Comparison of ENCODE assay signal across 1 cellular context in the genomic region with DNA sequence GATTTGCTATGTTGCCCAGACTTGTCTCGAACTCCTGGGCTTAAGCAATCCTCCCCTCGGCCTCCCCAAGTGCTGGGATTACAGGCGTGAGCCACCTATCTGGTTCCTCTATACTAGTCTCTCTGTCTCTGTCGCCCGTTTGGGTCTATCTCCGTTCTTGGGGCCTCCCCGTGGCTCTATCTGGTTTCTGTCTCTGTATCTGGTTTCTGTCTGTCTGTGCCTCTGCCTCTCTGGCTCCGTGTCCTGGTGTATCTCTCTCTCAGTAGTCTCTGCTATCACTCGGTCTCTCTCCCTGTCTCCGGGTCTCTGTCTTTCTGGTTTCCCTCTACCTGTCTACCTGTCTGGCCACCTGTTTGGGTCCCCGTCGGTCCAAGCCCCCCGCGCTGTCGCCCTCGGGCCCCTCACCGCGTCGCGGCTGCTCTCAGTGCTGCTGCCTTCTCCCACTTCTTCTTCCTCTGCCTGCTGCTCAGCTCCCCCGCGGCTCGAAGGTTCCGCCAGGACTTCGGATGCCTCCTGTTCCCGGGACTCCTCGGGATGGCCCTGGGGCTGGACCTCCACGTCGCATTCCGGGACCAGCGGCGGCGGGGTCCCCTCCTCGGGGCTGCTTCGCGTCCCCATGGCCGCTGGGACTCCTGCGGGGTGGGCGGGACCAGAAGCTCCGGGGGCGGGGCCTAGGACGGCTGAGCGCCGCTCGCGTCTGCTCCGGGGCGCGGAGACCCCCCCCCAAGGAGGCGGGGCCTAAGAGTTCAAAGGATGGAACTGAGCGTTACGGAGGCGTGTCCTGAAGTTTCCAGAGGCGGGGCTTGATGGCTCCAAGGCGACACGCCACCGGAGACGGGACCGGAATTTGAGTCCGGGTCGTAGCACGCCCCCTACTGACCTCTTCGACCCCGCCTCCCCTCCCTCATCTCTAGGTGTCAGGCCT.
TF ChIP-seq lines count a peak whose summit lies in the region.

No MANE protein-coding gene starts in this region.

TF ChIP-seq in HepG2, 621 proteins besides CTCF, POLR2A, EP300 and RAD21 (continued from another document and continues in another):
- TF ChIP-seq, protein P1, sequence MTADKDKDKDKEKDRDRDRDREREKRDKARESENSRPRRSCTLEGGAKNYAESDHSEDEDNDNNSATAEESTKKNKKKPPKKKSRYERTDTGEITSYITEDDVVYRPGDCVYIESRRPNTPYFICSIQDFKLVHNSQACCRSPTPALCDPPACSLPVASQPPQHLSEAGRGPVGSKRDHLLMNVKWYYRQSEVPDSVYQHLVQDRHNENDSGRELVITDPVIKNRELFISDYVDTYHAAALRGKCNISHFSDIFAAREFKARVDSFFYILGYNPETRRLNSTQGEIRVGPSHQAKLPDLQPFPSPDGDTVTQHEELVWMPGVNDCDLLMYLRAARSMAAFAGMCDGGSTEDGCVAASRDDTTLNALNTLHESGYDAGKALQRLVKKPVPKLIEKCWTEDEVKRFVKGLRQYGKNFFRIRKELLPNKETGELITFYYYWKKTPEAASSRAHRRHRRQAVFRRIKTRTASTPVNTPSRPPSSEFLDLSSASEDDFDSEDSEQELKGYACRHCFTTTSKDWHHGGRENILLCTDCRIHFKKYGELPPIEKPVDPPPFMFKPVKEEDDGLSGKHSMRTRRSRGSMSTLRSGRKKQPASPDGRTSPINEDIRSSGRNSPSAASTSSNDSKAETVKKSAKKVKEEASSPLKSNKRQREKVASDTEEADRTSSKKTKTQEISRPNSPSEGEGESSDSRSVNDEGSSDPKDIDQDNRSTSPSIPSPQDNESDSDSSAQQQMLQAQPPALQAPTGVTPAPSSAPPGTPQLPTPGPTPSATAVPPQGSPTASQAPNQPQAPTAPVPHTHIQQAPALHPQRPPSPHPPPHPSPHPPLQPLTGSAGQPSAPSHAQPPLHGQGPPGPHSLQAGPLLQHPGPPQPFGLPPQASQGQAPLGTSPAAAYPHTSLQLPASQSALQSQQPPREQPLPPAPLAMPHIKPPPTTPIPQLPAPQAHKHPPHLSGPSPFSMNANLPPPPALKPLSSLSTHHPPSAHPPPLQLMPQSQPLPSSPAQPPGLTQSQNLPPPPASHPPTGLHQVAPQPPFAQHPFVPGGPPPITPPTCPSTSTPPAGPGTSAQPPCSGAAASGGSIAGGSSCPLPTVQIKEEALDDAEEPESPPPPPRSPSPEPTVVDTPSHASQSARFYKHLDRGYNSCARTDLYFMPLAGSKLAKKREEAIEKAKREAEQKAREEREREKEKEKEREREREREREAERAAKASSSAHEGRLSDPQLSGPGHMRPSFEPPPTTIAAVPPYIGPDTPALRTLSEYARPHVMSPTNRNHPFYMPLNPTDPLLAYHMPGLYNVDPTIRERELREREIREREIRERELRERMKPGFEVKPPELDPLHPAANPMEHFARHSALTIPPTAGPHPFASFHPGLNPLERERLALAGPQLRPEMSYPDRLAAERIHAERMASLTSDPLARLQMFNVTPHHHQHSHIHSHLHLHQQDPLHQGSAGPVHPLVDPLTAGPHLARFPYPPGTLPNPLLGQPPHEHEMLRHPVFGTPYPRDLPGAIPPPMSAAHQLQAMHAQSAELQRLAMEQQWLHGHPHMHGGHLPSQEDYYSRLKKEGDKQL (CRISPR knock-in tag; IDR thresholded peaks at IDR 0.05; ENCODE audit: low read depth) = no peak
- TF ChIP-seq WIZ (CRISPR knock-in tag; IDR thresholded peaks at IDR 0.05) (no peak), ZFP90 (CRISPR knock-in tag; IDR thresholded peaks at IDR 0.05; ENCODE audit: borderline replicate concordance) (no peak), ZNF780A (CRISPR knock-in tag; IDR thresholded peaks at IDR 0.05) (no peak), RXRB (CRISPR knock-in tag; IDR thresholded peaks at IDR 0.05; ENCODE audit: borderline replicate concordance) (peak; percentile 12; the same call in 1 of the 2 replicates), POGZ (CRISPR knock-in tag; IDR thresholded peaks at IDR 0.05) (no peak; the same call in 1 of the 2 replicates), SYNCRIP (IDR thresholded peaks at IDR 0.05; ENCODE audit: insufficient read depth, low read depth, low read length) (no peak), ZNF510 (CRISPR knock-in tag; IDR thresholded peaks at IDR 0.05; ENCODE audit: low read depth) (0 out of 2 replicates have a peak, but pooled peaks have one; percentile 55), MLLT10 (CRISPR knock-in tag; IDR thresholded peaks at IDR 0.05) (no peak), ZBTB7B (CRISPR knock-in tag; IDR thresholded peaks at IDR 0.05) (peak; percentile 66), YY1 (IDR thresholded peaks at IDR 0.05; ENCODE audit: insufficient read depth, insufficient replicate concordance, low read depth, low read length) (peak; percentile 63), ZBTB8A (CRISPR knock-in tag; IDR thresholded peaks at IDR 0.05; ENCODE audit: borderline replicate concordance, low read depth) (no peak), SRSF4 (IDR thresholded peaks at IDR 0.05; ENCODE audit: low read depth, low read length, poor library complexity, severe bottlenecking) (no peak), ZNF296 (CRISPR knock-in tag; conservative IDR thresholded peaks at IDR 0.05) (no peak), NR2F1 (CRISPR knock-in tag; IDR thresholded peaks at IDR 0.05) (no peak), GFI1 (CRISPR knock-in tag; IDR thresholded peaks at IDR 0.05; ENCODE audit: borderline replicate concordance) (no peak), ZNF260 (CRISPR knock-in tag; IDR thresholded peaks at IDR 0.05; ENCODE audit: borderline replicate concordance, low read depth) (no peak), ZNF543 (CRISPR knock-in tag; IDR thresholded peaks at IDR 0.05) (peak; percentile 69; the same call in 1 of the 2 replicates), MAFK (conservative IDR thresholded peaks at IDR 0.05 in 1 of 2, IDR thresholded peaks at IDR 0.05 in 1 of 2; ENCODE audit: low read length in 2 of 2) (no peak), SP5 (CRISPR knock-in tag; IDR thresholded peaks at IDR 0.05; ENCODE audit: borderline replicate concordance, low read depth) (peak; percentile 42; the same call in 1 of the 2 replicates), DNMT3B (CRISPR knock-in tag; conservative IDR thresholded peaks at IDR 0.05) (no peak), ZNF598 (CRISPR knock-in tag; IDR thresholded peaks at IDR 0.05; ENCODE audit: borderline replicate concordance) (0 out of 2 replicates have a peak, but pooled peaks have one; percentile 24), CEBPG (CRISPR knock-in tag; IDR thresholded peaks at IDR 0.05) (no peak), HNRNPL (IDR thresholded peaks at IDR 0.05; ENCODE audit: low read depth, low read length) (no peak), EEA1 (CRISPR knock-in tag; IDR thresholded peaks at IDR 0.05; ENCODE audit: borderline replicate concordance) (no peak), PPARG (CRISPR knock-in tag; conservative IDR thresholded peaks at IDR 0.05) (no peak), DPF2 (CRISPR knock-in tag; IDR thresholded peaks at IDR 0.05; ENCODE audit: borderline replicate concordance, low read depth) (no peak), CC2D1A (CRISPR knock-in tag; IDR thresholded peaks at IDR 0.05) (no peak), DMAP1 (CRISPR knock-in tag; IDR thresholded peaks at IDR 0.05) (no peak), HDAC6 (IDR thresholded peaks at IDR 0.05; ENCODE audit: low read depth, low read length) (no peak), FIP1L1 (IDR thresholded peaks at IDR 0.05; ENCODE audit: borderline replicate concordance, insufficient read depth, low read depth, low read length) (no peak), ZNF562 (CRISPR knock-in tag; IDR thresholded peaks at IDR 0.05; ENCODE audit: borderline replicate concordance) (no peak), ZMYM2 (CRISPR knock-in tag; IDR thresholded peaks at IDR 0.05) (no peak), ZNF460 (CRISPR knock-in tag; IDR thresholded peaks at IDR 0.05; ENCODE audit: borderline replicate concordance) (no peak), JUN (CRISPR knock-in tag; IDR thresholded peaks at IDR 0.05) (no peak), SATB2 (CRISPR knock-in tag; IDR thresholded peaks at IDR 0.05) (no peak), MYC (CRISPR knock-in tag; IDR thresholded peaks at IDR 0.05; ENCODE audit: borderline replicate concordance) (0 out of 2 replicates have a peak, but pooled peaks have one; percentile 31)
- TF ChIP-seq, protein P2, sequence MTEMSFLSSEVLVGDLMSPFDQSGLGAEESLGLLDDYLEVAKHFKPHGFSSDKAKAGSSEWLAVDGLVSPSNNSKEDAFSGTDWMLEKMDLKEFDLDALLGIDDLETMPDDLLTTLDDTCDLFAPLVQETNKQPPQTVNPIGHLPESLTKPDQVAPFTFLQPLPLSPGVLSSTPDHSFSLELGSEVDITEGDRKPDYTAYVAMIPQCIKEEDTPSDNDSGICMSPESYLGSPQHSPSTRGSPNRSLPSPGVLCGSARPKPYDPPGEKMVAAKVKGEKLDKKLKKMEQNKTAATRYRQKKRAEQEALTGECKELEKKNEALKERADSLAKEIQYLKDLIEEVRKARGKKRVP (CRISPR knock-in tag; IDR thresholded peaks at IDR 0.05) = no peak
- TF ChIP-seq, protein P3, sequence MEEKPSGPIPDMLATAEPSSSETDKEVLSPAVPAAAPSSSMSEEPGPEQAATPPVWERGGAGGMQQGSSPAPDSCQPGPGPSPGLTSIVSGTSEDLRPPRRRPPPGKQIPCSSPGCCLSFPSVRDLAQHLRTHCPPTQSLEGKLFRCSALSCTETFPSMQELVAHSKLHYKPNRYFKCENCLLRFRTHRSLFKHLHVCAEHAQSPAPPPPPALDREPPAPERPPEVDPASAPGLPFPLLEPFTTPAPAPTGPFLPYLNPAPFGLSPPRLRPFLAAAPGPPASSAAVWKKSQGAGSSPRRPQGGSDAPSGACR (CRISPR knock-in tag; IDR thresholded peaks at IDR 0.05) = peak; percentile 82
- TF ChIP-seq, protein P4, sequence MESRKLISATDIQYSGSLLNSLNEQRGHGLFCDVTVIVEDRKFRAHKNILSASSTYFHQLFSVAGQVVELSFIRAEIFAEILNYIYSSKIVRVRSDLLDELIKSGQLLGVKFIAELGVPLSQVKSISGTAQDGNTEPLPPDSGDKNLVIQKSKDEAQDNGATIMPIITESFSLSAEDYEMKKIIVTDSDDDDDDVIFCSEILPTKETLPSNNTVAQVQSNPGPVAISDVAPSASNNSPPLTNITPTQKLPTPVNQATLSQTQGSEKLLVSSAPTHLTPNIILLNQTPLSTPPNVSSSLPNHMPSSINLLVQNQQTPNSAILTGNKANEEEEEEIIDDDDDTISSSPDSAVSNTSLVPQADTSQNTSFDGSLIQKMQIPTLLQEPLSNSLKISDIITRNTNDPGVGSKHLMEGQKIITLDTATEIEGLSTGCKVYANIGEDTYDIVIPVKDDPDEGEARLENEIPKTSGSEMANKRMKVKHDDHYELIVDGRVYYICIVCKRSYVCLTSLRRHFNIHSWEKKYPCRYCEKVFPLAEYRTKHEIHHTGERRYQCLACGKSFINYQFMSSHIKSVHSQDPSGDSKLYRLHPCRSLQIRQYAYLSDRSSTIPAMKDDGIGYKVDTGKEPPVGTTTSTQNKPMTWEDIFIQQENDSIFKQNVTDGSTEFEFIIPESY (CRISPR knock-in tag; IDR thresholded peaks at IDR 0.05) = no peak
- TF ChIP-seq, protein P5, sequence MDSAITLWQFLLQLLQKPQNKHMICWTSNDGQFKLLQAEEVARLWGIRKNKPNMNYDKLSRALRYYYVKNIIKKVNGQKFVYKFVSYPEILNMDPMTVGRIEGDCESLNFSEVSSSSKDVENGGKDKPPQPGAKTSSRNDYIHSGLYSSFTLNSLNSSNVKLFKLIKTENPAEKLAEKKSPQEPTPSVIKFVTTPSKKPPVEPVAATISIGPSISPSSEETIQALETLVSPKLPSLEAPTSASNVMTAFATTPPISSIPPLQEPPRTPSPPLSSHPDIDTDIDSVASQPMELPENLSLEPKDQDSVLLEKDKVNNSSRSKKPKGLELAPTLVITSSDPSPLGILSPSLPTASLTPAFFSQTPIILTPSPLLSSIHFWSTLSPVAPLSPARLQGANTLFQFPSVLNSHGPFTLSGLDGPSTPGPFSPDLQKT (CRISPR knock-in tag; IDR thresholded peaks at IDR 0.05; ENCODE audit: borderline replicate concordance) = no peak
- TF ChIP-seq, protein P6, sequence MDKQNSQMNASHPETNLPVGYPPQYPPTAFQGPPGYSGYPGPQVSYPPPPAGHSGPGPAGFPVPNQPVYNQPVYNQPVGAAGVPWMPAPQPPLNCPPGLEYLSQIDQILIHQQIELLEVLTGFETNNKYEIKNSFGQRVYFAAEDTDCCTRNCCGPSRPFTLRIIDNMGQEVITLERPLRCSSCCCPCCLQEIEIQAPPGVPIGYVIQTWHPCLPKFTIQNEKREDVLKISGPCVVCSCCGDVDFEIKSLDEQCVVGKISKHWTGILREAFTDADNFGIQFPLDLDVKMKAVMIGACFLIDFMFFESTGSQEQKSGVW (CRISPR knock-in tag; IDR thresholded peaks at IDR 0.05; ENCODE audit: borderline replicate concordance) = no peak
- TF ChIP-seq, protein P7, sequence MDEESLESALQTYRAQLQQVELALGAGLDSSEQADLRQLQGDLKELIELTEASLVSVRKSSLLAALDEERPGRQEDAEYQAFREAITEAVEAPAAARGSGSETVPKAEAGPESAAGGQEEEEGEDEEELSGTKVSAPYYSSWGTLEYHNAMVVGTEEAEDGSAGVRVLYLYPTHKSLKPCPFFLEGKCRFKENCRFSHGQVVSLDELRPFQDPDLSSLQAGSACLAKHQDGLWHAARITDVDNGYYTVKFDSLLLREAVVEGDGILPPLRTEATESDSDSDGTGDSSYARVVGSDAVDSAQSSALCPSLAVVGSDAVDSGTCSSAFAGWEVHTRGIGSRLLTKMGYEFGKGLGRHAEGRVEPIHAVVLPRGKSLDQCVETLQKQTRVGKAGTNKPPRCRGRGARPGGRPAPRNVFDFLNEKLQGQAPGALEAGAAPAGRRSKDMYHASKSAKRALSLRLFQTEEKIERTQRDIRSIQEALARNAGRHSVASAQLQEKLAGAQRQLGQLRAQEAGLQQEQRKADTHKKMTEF (CRISPR knock-in tag; IDR thresholded peaks at IDR 0.05) = no peak; the same call in none of the 2 replicates
- TF ChIP-seq, protein P8, sequence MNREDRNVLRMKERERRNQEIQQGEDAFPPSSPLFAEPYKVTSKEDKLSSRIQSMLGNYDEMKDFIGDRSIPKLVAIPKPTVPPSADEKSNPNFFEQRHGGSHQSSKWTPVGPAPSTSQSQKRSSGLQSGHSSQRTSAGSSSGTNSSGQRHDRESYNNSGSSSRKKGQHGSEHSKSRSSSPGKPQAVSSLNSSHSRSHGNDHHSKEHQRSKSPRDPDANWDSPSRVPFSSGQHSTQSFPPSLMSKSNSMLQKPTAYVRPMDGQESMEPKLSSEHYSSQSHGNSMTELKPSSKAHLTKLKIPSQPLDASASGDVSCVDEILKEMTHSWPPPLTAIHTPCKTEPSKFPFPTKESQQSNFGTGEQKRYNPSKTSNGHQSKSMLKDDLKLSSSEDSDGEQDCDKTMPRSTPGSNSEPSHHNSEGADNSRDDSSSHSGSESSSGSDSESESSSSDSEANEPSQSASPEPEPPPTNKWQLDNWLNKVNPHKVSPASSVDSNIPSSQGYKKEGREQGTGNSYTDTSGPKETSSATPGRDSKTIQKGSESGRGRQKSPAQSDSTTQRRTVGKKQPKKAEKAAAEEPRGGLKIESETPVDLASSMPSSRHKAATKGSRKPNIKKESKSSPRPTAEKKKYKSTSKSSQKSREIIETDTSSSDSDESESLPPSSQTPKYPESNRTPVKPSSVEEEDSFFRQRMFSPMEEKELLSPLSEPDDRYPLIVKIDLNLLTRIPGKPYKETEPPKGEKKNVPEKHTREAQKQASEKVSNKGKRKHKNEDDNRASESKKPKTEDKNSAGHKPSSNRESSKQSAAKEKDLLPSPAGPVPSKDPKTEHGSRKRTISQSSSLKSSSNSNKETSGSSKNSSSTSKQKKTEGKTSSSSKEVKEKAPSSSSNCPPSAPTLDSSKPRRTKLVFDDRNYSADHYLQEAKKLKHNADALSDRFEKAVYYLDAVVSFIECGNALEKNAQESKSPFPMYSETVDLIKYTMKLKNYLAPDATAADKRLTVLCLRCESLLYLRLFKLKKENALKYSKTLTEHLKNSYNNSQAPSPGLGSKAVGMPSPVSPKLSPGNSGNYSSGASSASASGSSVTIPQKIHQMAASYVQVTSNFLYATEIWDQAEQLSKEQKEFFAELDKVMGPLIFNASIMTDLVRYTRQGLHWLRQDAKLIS (CRISPR knock-in tag; IDR thresholded peaks at IDR 0.05) = no peak
